Comparison of ENCODE assay signal across 3 cellular contexts in genomic region chr3:38219609-38220197, GRCh38.
TF ChIP-seq lines count a peak whose summit lies in the region.

No MANE protein-coding gene starts in this region.

TF ChIP-seq in GM12891, 5 proteins besides CTCF, POLR2A, EP300 and RAD21:
- TF ChIP-seq POLR2AphosphoS5 (IDR thresholded peaks at IDR 0.05; ENCODE audit: low read depth, low read length) = no peak
- no peak for TF ChIP-seq SPI1 (IDR thresholded peaks at IDR 0.05; ENCODE audit: low read depth, low read length)
- TF ChIP-seq POU2F2 (IDR thresholded peaks at IDR 0.05; ENCODE audit: low read depth, low read length) = no peak
- no peak for TF ChIP-seq PAX5 (IDR thresholded peaks at IDR 0.05; ENCODE audit: insufficient read depth, low read length, severe bottlenecking)
- TF ChIP-seq TAF1 (IDR thresholded peaks at IDR 0.05; ENCODE audit: low read depth, low read length) = no peak

TF ChIP-seq in HEK293, 187 proteins besides CTCF, POLR2A, EP300 and RAD21:
- peak; percentile 95 for TF ChIP-seq ZNF513 (tag by site-specific recombination; IDR thresholded peaks at IDR 0.05)
- TF ChIP-seq FEZF1 (tag by site-specific recombination; IDR thresholded peaks at IDR 0.05) = no peak
- TF ChIP-seq ZNF366 (tag by site-specific recombination; conservative IDR thresholded peaks at IDR 0.05) = no peak
- no peak for TF ChIP-seq KLF1 (tag by site-specific recombination; IDR thresholded peaks at IDR 0.05)
TF ChIP-seq in HEK293: peak in this region for 1.

TF ChIP-seq in K562, 482 proteins besides CTCF, POLR2A, EP300 and RAD21:
- TF ChIP-seq, protein P1, sequence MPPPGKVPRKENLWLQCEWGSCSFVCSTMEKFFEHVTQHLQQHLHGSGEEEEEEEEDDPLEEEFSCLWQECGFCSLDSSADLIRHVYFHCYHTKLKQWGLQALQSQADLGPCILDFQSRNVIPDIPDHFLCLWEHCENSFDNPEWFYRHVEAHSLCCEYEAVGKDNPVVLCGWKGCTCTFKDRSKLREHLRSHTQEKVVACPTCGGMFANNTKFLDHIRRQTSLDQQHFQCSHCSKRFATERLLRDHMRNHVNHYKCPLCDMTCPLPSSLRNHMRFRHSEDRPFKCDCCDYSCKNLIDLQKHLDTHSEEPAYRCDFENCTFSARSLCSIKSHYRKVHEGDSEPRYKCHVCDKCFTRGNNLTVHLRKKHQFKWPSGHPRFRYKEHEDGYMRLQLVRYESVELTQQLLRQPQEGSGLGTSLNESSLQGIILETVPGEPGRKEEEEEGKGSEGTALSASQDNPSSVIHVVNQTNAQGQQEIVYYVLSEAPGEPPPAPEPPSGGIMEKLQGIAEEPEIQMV (tag; conservative IDR thresholded peaks at IDR 0.05; ENCODE audit: low read depth) = no peak
- TF ChIP-seq ZNF121 (CRISPR knock-in tag; conservative IDR thresholded peaks at IDR 0.05) = peak; percentile 25; the same call in 1 of the 2 replicates
